Comparison of ENCODE assay signal across 8 cellular contexts in genomic region chr5:76337949-76338589, GRCh38.
DNase-seq lines count a peak whose midpoint lies in the region; ATAC-seq and TF ChIP-seq lines count a peak whose summit lies in the region.

No MANE protein-coding gene starts in this region.

- no TSS peak for BruUV-seq in IMR-90 (replicated peaks; lab: Mats Ljungman, UMichigan)

- H3K4me3 ChIP-seq in IMR-90 (ENCODE audit: insufficient read depth, low read depth, low read length) = no peak overlapping the region
- no peak overlapping the region for H3K4me3 ChIP-seq in naive thymus-derived CD4-positive, alpha-beta T cell (ENCODE audit: low read length)

- H2BK20ac ChIP-seq in IMR-90 (ENCODE audit: low read depth, low read length) = no peak overlapping the region

- peak; percentile 64 for DNase-seq in SIG-M5 treated with dmso at 0.1 percent for 504 hours (lab: John Stamatoyannopoulos, UW; ENCODE audit: unreplicated experiment)
- no peak for DNase-seq in SIG-M5 (lab: John Stamatoyannopoulos, UW)
- peak; percentile 47 for DNase-seq in IMR-90
- DNase-seq in effector CD4-positive, alpha-beta T cell = peak; percentile 25
- peak in 7 of 9 donors; percentile 44 to 63 (median 55) for DNase-seq in naive thymus-derived CD4-positive, alpha-beta T cell
- no peak for DNase-seq in NCI-H1417 treated with DMSO at 0.1 percent for 48 hours (lab: John Stamatoyannopoulos, UW)
- no peak for DNase-seq in COLO668 (lab: John Stamatoyannopoulos, UW; ENCODE audit: unreplicated experiment)

- WGBS in IMR-90 (ENCODE audit: extremely low coverage in 2 of 2, insufficient read length in 1 of 2), 2 experiments = no CpG with 5 or more reads among the region's 1 CpG

- H3K18ac ChIP-seq in IMR-90 (ENCODE audit: low read depth, low read length) = no peak overlapping the region

- H3K27me3 Mint-ChIP-seq in naive thymus-derived CD4-positive, alpha-beta T cell = no peaks in the 10 kb centered on the region

- TF ChIP-seq RAD21 in IMR-90 (IDR thresholded peaks at IDR 0.05; ENCODE audit: low read length) = no peak

- no peak overlapping the region for H3K14ac ChIP-seq in IMR-90 (replicated peaks; ENCODE audit: low read depth, low read length)

- in situ Hi-C loops in IMR-90 (cut with MboI; ENCODE audit: low sequenced_read_pairs) = no loop called here

- ATAC-seq in IMR-90 (ENCODE audit: low read depth) = peak; percentile 29; the same call in 1 of the 2 replicates
- peak; percentile 78 for ATAC-seq in naive thymus-derived CD4-positive, alpha-beta T cell

- peaks cover 2% of the 10 kb centered on the region; the same call in 1 of the 2 replicates for H3K27me3 ChIP-seq in IMR-90 (ENCODE audit: control insufficient read depth, insufficient read depth, low read length)
- H3K27me3 ChIP-seq in naive thymus-derived CD4-positive, alpha-beta T cell (ENCODE audit: control insufficient read depth in 2 of 2, insufficient read depth in 2 of 2, low read length in 2 of 2) = no peaks in the 10 kb centered on the region

- H3K9me1 ChIP-seq in IMR-90 (ENCODE audit: insufficient read depth, low read length) = no peaks in the 10 kb centered on the region

- H3K9me3 ChIP-seq in IMR-90 (ENCODE audit: control insufficient read depth, insufficient read depth, low read length) = no peaks in the 10 kb centered on the region
- no peaks in the 10 kb centered on the region for H3K9me3 ChIP-seq in naive thymus-derived CD4-positive, alpha-beta T cell (ENCODE audit: control insufficient read depth in 2 of 3, low read length in 3 of 3)

- H3K36me3 ChIP-seq in IMR-90 (ENCODE audit: control insufficient read depth, insufficient read depth, low read length) = no peaks in the 10 kb centered on the region
- H3K36me3 ChIP-seq in naive thymus-derived CD4-positive, alpha-beta T cell (ENCODE audit: control insufficient read depth in 2 of 3, insufficient read depth in 3 of 3, low read length in 3 of 3) = no peaks in the 10 kb centered on the region

- dilution Hi-C loops in IMR-90 (cut with HindIII; ENCODE audit: low sequenced_read_pairs, unreplicated experiment) = no loop called here

- no peaks in the 10 kb centered on the region for H3K79me1 ChIP-seq in IMR-90 (ENCODE audit: low read depth in 1 of 2, low read length in 2 of 2)

- H3K56ac ChIP-seq in IMR-90 (ENCODE audit: extremely low read depth, insufficient read depth, low read length) = no peak overlapping the region

- H4K5ac ChIP-seq in IMR-90 (ENCODE audit: low read depth, low read length) = no peak overlapping the region

- no peak overlapping the region for H4K91ac ChIP-seq in IMR-90 (ENCODE audit: insufficient read depth, low read depth, low read length)

- H3K4me1 ChIP-seq in IMR-90 (ENCODE audit: control insufficient read depth, insufficient read depth, low read length) = no peaks in the 10 kb centered on the region
- H3K4me1 ChIP-seq in naive thymus-derived CD4-positive, alpha-beta T cell (ENCODE audit: control insufficient read depth in 2 of 2, insufficient read depth in 2 of 2, low read length in 2 of 2) = peaks cover 8 to 15% of the 10 kb centered on the region in 2 donors

- POLR2A ChIA-PET in IMR-90 (lab: Charles Lee; ENCODE audit: unreplicated experiment) = no interaction called here
- POLR2A ChIA-PET in naive thymus-derived CD4-positive, alpha-beta T cell (lab: Charles Lee) = interaction anchor here (0.5 to 1.2 kb wide), 3 partner anchors 56 to 65 kb away, joined by 3 to 5 read pairs (median 4); no protein-coding TSS in a partner anchor

- H2BK5ac ChIP-seq in IMR-90 (ENCODE audit: low read depth, low read length, poor library complexity, severe bottlenecking) = no peak overlapping the region

- no peaks in the 10 kb centered on the region for H3K9me3 Mint-ChIP-seq in naive thymus-derived CD4-positive, alpha-beta T cell

- H4K8ac ChIP-seq in IMR-90 (ENCODE audit: low read depth in 2 of 2, low read length in 2 of 2) = no peak overlapping the region

- H2BK15ac ChIP-seq in IMR-90 (ENCODE audit: low read depth, low read length) = no peak overlapping the region

- no peak overlapping the region for H2AFZ ChIP-seq in IMR-90 (replicated peaks; ENCODE audit: low read length, poor library complexity)

- H3K27ac Mint-ChIP-seq in naive thymus-derived CD4-positive, alpha-beta T cell = peak overlapping the region in 4 of 9 donors; percentile 10 to 40 (median 22)

- no peak overlapping the region for H2AK9ac ChIP-seq in IMR-90 (replicated peaks; ENCODE audit: low read depth, low read length, poor library complexity)

- H2BK120ac ChIP-seq in IMR-90 (ENCODE audit: low read depth, low read length) = no peak overlapping the region

- H3K4ac ChIP-seq in IMR-90 (ENCODE audit: low read depth, low read length) = no peak overlapping the region

- H3K27ac ChIP-seq in IMR-90 (ENCODE audit: insufficient read depth, low read length) (no peak overlapping the region), VCaP (peak overlapping the region; percentile 40; the same call in 1 of the 2 replicates)
- no peak overlapping the region for H3K27ac ChIP-seq in naive thymus-derived CD4-positive, alpha-beta T cell (ENCODE audit: low read depth, low read length)

- peaks cover 19 to 35% (median 26%) of the 10 kb centered on the region in 7 donors for H3K4me1 Mint-ChIP-seq in naive thymus-derived CD4-positive, alpha-beta T cell

- peak; percentile 43 for TF ChIP-seq CTCF in IMR-90 (conservative IDR thresholded peaks at IDR 0.05; ENCODE audit: low read depth, low read length)
- peak; percentile 65 for TF ChIP-seq CTCF in VCaP (conservative IDR thresholded peaks at IDR 0.05)

- no peak overlapping the region for H3K4me3 Mint-ChIP-seq in naive thymus-derived CD4-positive, alpha-beta T cell

- no peak overlapping the region for H3K4me2 ChIP-seq in IMR-90 (ENCODE audit: low read depth, low read length)

- no peak overlapping the region for H3K23ac ChIP-seq in IMR-90 (ENCODE audit: low read depth, low read length)

- no peak overlapping the region for H3K9ac ChIP-seq in IMR-90 (ENCODE audit: low read depth, low read length)

- H2AK5ac ChIP-seq in IMR-90 (ENCODE audit: low read depth, low read length) = no peak overlapping the region

- intact Hi-C loops in IMR-90 (cut with micrococcal nuclease) = loop anchor here (2.0 kb wide), 1 partner anchor 245 kb away; no protein-coding TSS in a partner anchor
- intact Hi-C loops in naive thymus-derived CD4-positive, alpha-beta T cell (cut with micrococcal nuclease) = loop anchor here (1.0 to 10.0 kb wide), 8 partner anchors 9 to 437 kb away; no protein-coding TSS in a partner anchor

- peaks cover 0 to 3% (median 0%) of the 10 kb centered on the region in 5 donors for H3K36me3 Mint-ChIP-seq in naive thymus-derived CD4-positive, alpha-beta T cell

- H4K20me1 ChIP-seq in IMR-90 (ENCODE audit: insufficient read depth, low read length) = no peaks in the 10 kb centered on the region

- no peak for TF ChIP-seq POLR2A in IMR-90 (IDR thresholded peaks at IDR 0.05; ENCODE audit: low read depth, low read length)

- CTCF ChIA-PET in IMR-90 (lab: Yijun Ruan, JAX) = no interaction called here
- CTCF ChIA-PET in naive thymus-derived CD4-positive, alpha-beta T cell (lab: Charles Lee) = interaction anchor here (0.7 to 1.8 kb wide), 11 partner anchors 8 to 1149 kb away, joined by 3 to 7 read pairs (median 5); no protein-coding TSS in a partner anchor

TF ChIP-seq in IMR-90, 13 proteins besides CTCF, POLR2A, EP300 and RAD21:
- no peak for TF ChIP-seq FOS (IDR thresholded peaks at IDR 0.05; ENCODE audit: low read depth, low read length)
- no peak for TF ChIP-seq NFE2L2 (IDR thresholded peaks at IDR 0.05; ENCODE audit: low read depth, low read length)
- peak; percentile 31; the same call in 1 of the 2 replicates for TF ChIP-seq SMC3 (IDR thresholded peaks at IDR 0.05; ENCODE audit: low read depth, low read length)
- no peak for TF ChIP-seq BHLHE40 (IDR thresholded peaks at IDR 0.05; ENCODE audit: low read depth, low read length)
- TF ChIP-seq MAFK (IDR thresholded peaks at IDR 0.05; ENCODE audit: low read depth, low read length) = no peak
- TF ChIP-seq, protein P1, sequence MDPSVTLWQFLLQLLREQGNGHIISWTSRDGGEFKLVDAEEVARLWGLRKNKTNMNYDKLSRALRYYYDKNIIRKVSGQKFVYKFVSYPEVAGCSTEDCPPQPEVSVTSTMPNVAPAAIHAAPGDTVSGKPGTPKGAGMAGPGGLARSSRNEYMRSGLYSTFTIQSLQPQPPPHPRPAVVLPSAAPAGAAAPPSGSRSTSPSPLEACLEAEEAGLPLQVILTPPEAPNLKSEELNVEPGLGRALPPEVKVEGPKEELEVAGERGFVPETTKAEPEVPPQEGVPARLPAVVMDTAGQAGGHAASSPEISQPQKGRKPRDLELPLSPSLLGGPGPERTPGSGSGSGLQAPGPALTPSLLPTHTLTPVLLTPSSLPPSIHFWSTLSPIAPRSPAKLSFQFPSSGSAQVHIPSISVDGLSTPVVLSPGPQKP (IDR thresholded peaks at IDR 0.05; ENCODE audit: borderline replicate concordance, low read depth, low read length) = no peak
- no peak for TF ChIP-seq CHD1 (IDR thresholded peaks at IDR 0.05; ENCODE audit: low read depth, low read length)

Comparison
In these comparisons a context has a peak if more than half of its experiments do, and no peak if none do; other contexts are left out.
1. DNase-seq: peak in SIG-M5 treated with dmso at 0.1 percent for 504 hours (single experiment), IMR-90 (single experiment), effector CD4-positive, alpha-beta T cell (single experiment) and naive thymus-derived CD4-positive, alpha-beta T cell (7 of 9); none in SIG-M5 (single experiment), NCI-H1417 treated with DMSO at 0.1 percent for 48 hours (single experiment) and COLO668 (single experiment).